In genomic region chr12:6370994-6371754, GRCh38 we compare ENCODE assay signal across 1 cellular context.
A peak's percentile ranks its signal among the peaks of the same experiment; 100 is the strongest.
TF ChIP-seq lines count a peak whose summit lies in the region.

No MANE protein-coding gene starts in this region.

TF ChIP-seq in HepG2, 621 proteins besides CTCF, POLR2A, EP300 and RAD21 (continued from another document and continues in another):
- TF ChIP-seq AHR (CRISPR knock-in tag; IDR thresholded peaks at IDR 0.05): no peak
- no peak for TF ChIP-seq ZNF264 (CRISPR knock-in tag; IDR thresholded peaks at IDR 0.05)
- TF ChIP-seq TBX3 (IDR thresholded peaks at IDR 0.05; ENCODE audit: borderline replicate concordance): peak; percentile 40; the same call in 1 of the 2 replicates
- TF ChIP-seq SKI (IDR thresholded peaks at IDR 0.05; ENCODE audit: partially characterized antibody): no peak
- 0 out of 2 replicates have a peak, but pooled peaks have one; percentile 17 for TF ChIP-seq RFXAP (CRISPR knock-in tag; IDR thresholded peaks at IDR 0.05; ENCODE audit: borderline replicate concordance)
- TF ChIP-seq ZBTB26 (CRISPR knock-in tag; IDR thresholded peaks at IDR 0.05; ENCODE audit: borderline replicate concordance): no peak
- TF ChIP-seq DPF2 (CRISPR knock-in tag; IDR thresholded peaks at IDR 0.05; ENCODE audit: borderline replicate concordance, low read depth): peak; percentile 44; the same call in 1 of the 2 replicates
- TF ChIP-seq ZC3H4 (CRISPR knock-in tag; IDR thresholded peaks at IDR 0.05; ENCODE audit: borderline replicate concordance): no peak
- TF ChIP-seq SP2 (CRISPR knock-in tag; IDR thresholded peaks at IDR 0.05): no peak
- peak; percentile 40; the same call in 1 of the 2 replicates for TF ChIP-seq HDAC1 (CRISPR knock-in tag; IDR thresholded peaks at IDR 0.05)
- TF ChIP-seq IRF2 (CRISPR knock-in tag; IDR thresholded peaks at IDR 0.05): peak; percentile 43; the same call in 1 of the 2 replicates
- peak; percentile 95 for TF ChIP-seq SP5 (CRISPR knock-in tag; IDR thresholded peaks at IDR 0.05; ENCODE audit: borderline replicate concordance, low read depth)
- TF ChIP-seq TBP (CRISPR knock-in tag; IDR thresholded peaks at IDR 0.05): no peak
- TF ChIP-seq ZNF629 (CRISPR knock-in tag; conservative IDR thresholded peaks at IDR 0.05): 0 out of 2 replicates have a peak, but pooled peaks have one; percentile 13
- TF ChIP-seq GPN1 (CRISPR knock-in tag; IDR thresholded peaks at IDR 0.05; ENCODE audit: borderline replicate concordance): no peak
- TF ChIP-seq PCBP2 (optimal IDR thresholded peaks at IDR 0.05; ENCODE audit: low read depth, low read length, poor library complexity, severe bottlenecking): peak; percentile 19
- TF ChIP-seq NKX3-1 (CRISPR knock-in tag; IDR thresholded peaks at IDR 0.05): no peak
- TF ChIP-seq ZNF746 (CRISPR knock-in tag; IDR thresholded peaks at IDR 0.05): peak; percentile 82
- TF ChIP-seq BHLHE40 (IDR thresholded peaks at IDR 0.05; ENCODE audit: low read length): peak; percentile 55; the same call in 1 of the 2 replicates
- no peak for TF ChIP-seq RFXANK (CRISPR knock-in tag; IDR thresholded peaks at IDR 0.05)
- no peak for TF ChIP-seq ARID2 (CRISPR knock-in tag; IDR thresholded peaks at IDR 0.05; ENCODE audit: borderline replicate concordance)
- TF ChIP-seq ZNF275 (CRISPR knock-in tag; IDR thresholded peaks at IDR 0.05; ENCODE audit: borderline replicate concordance): no peak
- no peak for TF ChIP-seq ZNF652 (CRISPR knock-in tag; IDR thresholded peaks at IDR 0.05; ENCODE audit: borderline replicate concordance, low read depth)
- peak in 1 of 2 experiments; percentile 30; a peak in 1 of 4 replicates for TF ChIP-seq HMGXB4 (CRISPR knock-in tag; IDR thresholded peaks at IDR 0.05; ENCODE audit: borderline replicate concordance in 1 of 2, low read depth in 1 of 2)
- TF ChIP-seq ZNF576 (CRISPR knock-in tag; IDR thresholded peaks at IDR 0.05): no peak
- TF ChIP-seq MAZ (IDR thresholded peaks at IDR 0.05; ENCODE audit: borderline replicate concordance, low read depth, low read length): peak; percentile 78; the same call in 1 of the 2 replicates
- no peak for TF ChIP-seq MAZ (CRISPR knock-in tag; IDR thresholded peaks at IDR 0.05; ENCODE audit: low read depth)
- TF ChIP-seq MEIS1 (CRISPR knock-in tag; IDR thresholded peaks at IDR 0.05; ENCODE audit: borderline replicate concordance): peak; percentile 69; the same call in 1 of the 2 replicates
- no peak for TF ChIP-seq ATF4 (CRISPR knock-in tag; IDR thresholded peaks at IDR 0.05)
- TF ChIP-seq TERF1 (CRISPR knock-in tag; IDR thresholded peaks at IDR 0.05): no peak
- TF ChIP-seq ATF7 (IDR thresholded peaks at IDR 0.05): no peak
- TF ChIP-seq ATF7 (CRISPR knock-in tag; IDR thresholded peaks at IDR 0.05): no peak
- TF ChIP-seq ARHGAP35 (CRISPR knock-in tag; IDR thresholded peaks at IDR 0.05; ENCODE audit: borderline replicate concordance): no peak
- peak; percentile 66; the same call in 1 of the 2 replicates for TF ChIP-seq HDAC2 (CRISPR knock-in tag; IDR thresholded peaks at IDR 0.05)
- no peak for TF ChIP-seq NCOA5 (CRISPR knock-in tag; IDR thresholded peaks at IDR 0.05)
- no peak for TF ChIP-seq ZNF260 (CRISPR knock-in tag; IDR thresholded peaks at IDR 0.05; ENCODE audit: borderline replicate concordance, low read depth)
- no peak for TF ChIP-seq PHF5A (CRISPR knock-in tag; IDR thresholded peaks at IDR 0.05; ENCODE audit: low read depth, unreplicated experiment)
- no peak for TF ChIP-seq ZNF775 (CRISPR knock-in tag; IDR thresholded peaks at IDR 0.05; ENCODE audit: borderline replicate concordance)
- no peak; the same call in 1 of the 2 replicates for TF ChIP-seq MEF2D (CRISPR knock-in tag; IDR thresholded peaks at IDR 0.05)
- peak; percentile 29; the same call in 1 of the 2 replicates for TF ChIP-seq MNT (IDR thresholded peaks at IDR 0.05)
- no peak for TF ChIP-seq ZMYM3 (CRISPR knock-in tag; IDR thresholded peaks at IDR 0.05)
- TF ChIP-seq HDAC6 (IDR thresholded peaks at IDR 0.05; ENCODE audit: low read depth, low read length): no peak
- TF ChIP-seq SNAPC5 (CRISPR knock-in tag; IDR thresholded peaks at IDR 0.05; ENCODE audit: borderline replicate concordance): no peak
- TF ChIP-seq PRDM15 (CRISPR knock-in tag; IDR thresholded peaks at IDR 0.05): no peak
- peak; percentile 41; the same call in 1 of the 2 replicates for TF ChIP-seq HNF1A (IDR thresholded peaks at IDR 0.05; ENCODE audit: low read depth)
- TF ChIP-seq HNF1A (CRISPR knock-in tag; IDR thresholded peaks at IDR 0.05; ENCODE audit: borderline replicate concordance): no peak
- TF ChIP-seq THRA (CRISPR knock-in tag; IDR thresholded peaks at IDR 0.05; ENCODE audit: borderline replicate concordance): peak; percentile 90; the same call in 1 of the 2 replicates
